In the genomic region with DNA sequence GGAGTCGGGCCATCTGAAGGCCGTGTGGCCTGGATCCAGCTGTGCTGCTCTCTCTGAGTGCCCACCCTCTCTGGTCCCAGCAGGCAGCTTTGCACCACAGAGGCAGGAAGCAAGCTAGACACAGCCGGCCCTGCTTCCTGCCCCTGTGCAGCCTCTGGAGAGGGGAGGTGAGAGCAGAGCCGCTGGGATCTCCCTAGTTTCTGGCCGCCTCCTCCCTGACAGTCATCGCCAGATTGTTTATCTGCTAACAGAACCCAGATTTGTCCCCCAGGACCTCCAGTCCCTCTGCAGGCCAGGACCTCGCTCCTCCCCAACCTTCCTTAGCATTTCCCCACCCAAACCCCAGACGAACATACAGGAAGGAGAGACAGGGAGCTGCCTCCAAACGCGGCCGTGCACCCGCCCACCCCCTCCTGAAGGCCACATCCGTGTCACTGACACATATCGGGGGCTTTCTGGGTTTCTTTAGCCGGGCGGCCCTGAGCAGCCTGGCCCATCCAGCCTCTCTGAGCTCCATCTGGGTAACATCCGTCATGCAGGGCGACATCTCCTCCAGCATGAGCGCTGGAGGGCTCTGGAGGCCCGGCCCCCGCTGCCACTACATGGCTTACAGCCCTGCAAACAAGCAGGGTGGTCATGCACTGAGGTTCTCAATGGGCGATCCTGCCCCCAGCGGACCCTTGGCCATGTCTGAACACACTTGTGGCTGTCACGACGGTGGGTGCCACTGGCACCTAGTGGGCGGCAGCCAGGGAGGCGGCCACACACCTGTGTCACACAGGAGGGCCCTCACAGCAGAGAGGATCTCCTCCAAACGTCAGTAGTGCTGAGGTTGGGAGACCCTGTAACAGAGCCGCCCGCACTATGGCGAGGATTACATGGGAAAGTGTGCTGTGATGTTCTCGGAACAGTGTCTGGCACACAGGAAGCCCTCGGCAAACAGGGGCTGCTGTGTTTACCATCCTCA, we compare ENCODE assay signal across 7 cellular contexts. TPM values are rescaled to one million over a fixed set of nuclear protein-coding genes. Genes with fewer than 3 reads are reported as not detected.
DNase-seq lines count a peak whose midpoint lies in the region; ATAC-seq, FAIRE-seq and TF ChIP-seq lines count a peak whose summit lies in the region.

No MANE protein-coding gene starts in this region.

- peak overlapping the region; percentile 99 for H3K27ac Mint-ChIP-seq in activated CD4-positive, alpha-beta T cell treated with anti-CD3 and anti-CD28 coated beads, Interleukin-2, amount 10 ng/mL, durations not matched to agents 24 days and 14 days
- peak overlapping the region; percentile 99 to 100 (median 99) for H3K27ac Mint-ChIP-seq in naive thymus-derived CD4-positive, alpha-beta T cell

- no TSS peak for BruUV-seq in A673 (replicated peaks; lab: Mats Ljungman, UMichigan)

- H3K9me3 ChIP-seq in naive thymus-derived CD4-positive, alpha-beta T cell (ENCODE audit: control insufficient read depth in 2 of 3, low read length in 3 of 3) = no peaks in the 10 kb centered on the region
- H3K9me3 ChIP-seq in A673 (ENCODE audit: low read depth, low read length, poor library complexity, severe bottlenecking) = no peaks in the 10 kb centered on the region

- POLR2A ChIA-PET in naive thymus-derived CD4-positive, alpha-beta T cell (lab: Charles Lee) = interaction anchor here (1.0 to 18.3 kb wide), 7 partner anchors 9 to 31 kb away, joined by 3 to 448 read pairs (median 12); no protein-coding TSS in a partner anchor
- POLR2A ChIA-PET in A673 (lab: Charles Lee; ENCODE audit: low non-redundant PET) = no interaction called here

- H3K27me3 Mint-ChIP-seq in activated CD4-positive, alpha-beta T cell treated with anti-CD3 and anti-CD28 coated beads, Interleukin-2, amount 10 ng/mL, durations not matched to agents 24 days and 14 days = no peaks in the 10 kb centered on the region
- no peaks in the 10 kb centered on the region for H3K27me3 Mint-ChIP-seq in naive thymus-derived CD4-positive, alpha-beta T cell

- FAIRE-seq in urothelium cell line (lab: Jason Lieb, UNC) = no peak

- H3K36me3 ChIP-seq in naive thymus-derived CD4-positive, alpha-beta T cell (ENCODE audit: control insufficient read depth in 2 of 3, insufficient read depth in 3 of 3, low read length in 3 of 3) = no peaks in the 10 kb centered on the region
- H3K36me3 ChIP-seq in A673 (ENCODE audit: insufficient read depth, low read length, poor library complexity, severe bottlenecking) = no peaks in the 10 kb centered on the region

- H3K9me3 Mint-ChIP-seq in activated CD4-positive, alpha-beta T cell treated with anti-CD3 and anti-CD28 coated beads, Interleukin-2, amount 10 ng/mL, durations not matched to agents 24 days and 14 days = no peaks in the 10 kb centered on the region
- peaks cover 0 to 3% (median 0%) of the 10 kb centered on the region in 11 donors for H3K9me3 Mint-ChIP-seq in naive thymus-derived CD4-positive, alpha-beta T cell

- ATAC-seq in naive thymus-derived CD4-positive, alpha-beta T cell = peak; percentile 88

- peak; percentile 88 for DNase-seq in activated CD4-positive, alpha-beta T cell treated with anti-CD3 and anti-CD28 coated beads, Interleukin-2, amount 10 ng/mL, durations not matched to agents 24 days and 14 days
- DNase-seq in cardiac fibroblast (ENCODE audit: low read depth in 2 of 2) (peak; percentile 56 to 61), urothelium cell line (ENCODE audit: low spot score) (peak; percentile 27), COLO829 (ENCODE audit: low spot score) (no peak), A673 (ENCODE audit: low spot score) (no peak), NCI-H69 (lab: John Stamatoyannopoulos, UW) (no peak)
- peak; percentile 47 to 89 (median 83) for DNase-seq in naive thymus-derived CD4-positive, alpha-beta T cell

- H3K4me3 ChIP-seq in cardiac fibroblast (replicated peaks in 1 of 2; ENCODE audit: low read depth in 2 of 2, low read length in 2 of 2) (no peak overlapping the region), A673 (ENCODE audit: low read depth, low read length, poor library complexity, severe bottlenecking) (no peak overlapping the region)
- peak overlapping the region; percentile 28 for H3K4me3 ChIP-seq in naive thymus-derived CD4-positive, alpha-beta T cell (ENCODE audit: low read length)

- TF ChIP-seq CTCF in cardiac fibroblast (IDR thresholded peaks at IDR 0.05; ENCODE audit: low read depth, low read length) (peak; percentile 4), A673 (conservative IDR thresholded peaks at IDR 0.05; ENCODE audit: low read depth, low read length) (no peak)

- no peaks in the 10 kb centered on the region for H3K36me3 Mint-ChIP-seq in activated CD4-positive, alpha-beta T cell treated with anti-CD3 and anti-CD28 coated beads, Interleukin-2, amount 10 ng/mL, durations not matched to agents 24 days and 14 days (ENCODE audit: low read depth)
- peaks cover 0 to 4% (median 0%) of the 10 kb centered on the region in 5 donors for H3K36me3 Mint-ChIP-seq in naive thymus-derived CD4-positive, alpha-beta T cell

- H3K27ac ChIP-seq in naive thymus-derived CD4-positive, alpha-beta T cell (ENCODE audit: low read depth, low read length) = peak overlapping the region; percentile 95
- no peak overlapping the region for H3K27ac ChIP-seq in A673 (ENCODE audit: low read depth, low read length, poor library complexity, severe bottlenecking)

- H3K4me1 Mint-ChIP-seq in activated CD4-positive, alpha-beta T cell treated with anti-CD3 and anti-CD28 coated beads, Interleukin-2, amount 10 ng/mL, durations not matched to agents 24 days and 14 days = peaks cover 20% of the 10 kb centered on the region
- H3K4me1 Mint-ChIP-seq in naive thymus-derived CD4-positive, alpha-beta T cell = peaks cover 12 to 59% (median 37%) of the 10 kb centered on the region in 7 donors

- CTCF ChIA-PET in naive thymus-derived CD4-positive, alpha-beta T cell (lab: Charles Lee) = interaction anchor here (0.8 to 4.6 kb wide), 10 partner anchors 8 to 102 kb away, joined by 3 to 29 read pairs (median 3); no protein-coding TSS in a partner anchor
- CTCF ChIA-PET in A673 (lab: Charles Lee) = no interaction called here

- H3K4me3 Mint-ChIP-seq in activated CD4-positive, alpha-beta T cell treated with anti-CD3 and anti-CD28 coated beads, Interleukin-2, amount 10 ng/mL, durations not matched to agents 24 days and 14 days = peak overlapping the region; percentile 82
- H3K4me3 Mint-ChIP-seq in naive thymus-derived CD4-positive, alpha-beta T cell = peak overlapping the region; percentile 73 to 93 (median 88)

- intact Hi-C loops in activated CD4-positive, alpha-beta T cell treated with anti-CD3 and anti-CD28 coated beads, Interleukin-2, amount 10 ng/mL, durations not matched to agents 24 days and 14 days (cut with micrococcal nuclease) = no loop called here
- intact Hi-C loops in naive thymus-derived CD4-positive, alpha-beta T cell (cut with micrococcal nuclease) = loop anchor here (1.0 to 2.0 kb wide), 2 partner anchors 17 to 19 kb away; no protein-coding TSS in a partner anchor
- intact Hi-C loops in A673 (cut with micrococcal nuclease; ENCODE audit: unreplicated experiment) = no loop called here

- no peaks in the 10 kb centered on the region for H3K27me3 ChIP-seq in naive thymus-derived CD4-positive, alpha-beta T cell (ENCODE audit: control insufficient read depth in 2 of 2, insufficient read depth in 2 of 2, low read length in 2 of 2)
- H3K27me3 ChIP-seq in A673 (replicated peaks; ENCODE audit: insufficient read depth, low read depth, low read length, poor library complexity) = no peaks in the 10 kb centered on the region

- peaks cover 28 to 44% of the 10 kb centered on the region in 2 donors for H3K4me1 ChIP-seq in naive thymus-derived CD4-positive, alpha-beta T cell (ENCODE audit: control insufficient read depth in 2 of 2, insufficient read depth in 2 of 2, low read length in 2 of 2)
- H3K4me1 ChIP-seq in A673 (ENCODE audit: insufficient read depth, low read length, poor library complexity, severe bottlenecking) = no peaks in the 10 kb centered on the region

RNA-seq across cellular contexts. Expression of gene DBH, which starts 47.6 kb away (rescaled TPM):
- not detected in 2 replicates for total RNA-seq in activated CD4-positive, alpha-beta T cell treated with anti-CD3 and anti-CD28 coated beads, Interleukin-2, amount 10 ng/mL, durations not matched to agents 24 days and 14 days
- total RNA-seq in naive thymus-derived CD4-positive, alpha-beta T cell = 1 to 10 TPM in 1 of 5 experiments, under 1 TPM in 3, not detected in 1; 0.08 to 1.2 (median 0.14) TPM
- under 1 TPM; 0.14 to 0.38 TPM for polyA plus RNA-seq in naive thymus-derived CD4-positive, alpha-beta T cell
- total RNA-seq in A673 (2021) = not detected in 2 replicates

RNA-seq across cellular contexts. Expression of gene SARDH, which starts 54.4 kb away (rescaled TPM):
- total RNA-seq in activated CD4-positive, alpha-beta T cell treated with anti-CD3 and anti-CD28 coated beads, Interleukin-2, amount 10 ng/mL, durations not matched to agents 24 days and 14 days = 0.54 and 0.68 TPM in 2 replicates
- total RNA-seq in naive thymus-derived CD4-positive, alpha-beta T cell = 10 to 100 TPM in 3 of 5 experiments, 1 to 10 TPM in 1, under 1 TPM in 1; 0.73 to 27.2 (median 16.5) TPM
- 10 to 100 TPM; 10.2 to 11.0 TPM for polyA plus RNA-seq in naive thymus-derived CD4-positive, alpha-beta T cell
- 0.37 and 1.0 TPM in 2 replicates for total RNA-seq in A673 (2021)

Comparison
In these comparisons a context has a peak if more than half of its experiments do, and no peak if none do; other contexts are left out.
1. DNase-seq: peak in activated CD4-positive, alpha-beta T cell treated with anti-CD3 and anti-CD28 coated beads, Interleukin-2, amount 10 ng/mL, durations not matched to agents 24 days and 14 days (single experiment), cardiac fibroblast (2 of 2), naive thymus-derived CD4-positive, alpha-beta T cell (9 of 9) and urothelium cell line (single experiment); none in COLO829 (single experiment), A673 (single experiment) and NCI-H69 (single experiment).
2. intact Hi-C loops: an anchor here in naive thymus-derived CD4-positive, alpha-beta T cell (1.0 to 2.0 kb wide); none called in activated CD4-positive, alpha-beta T cell treated with anti-CD3 and anti-CD28 coated beads, Interleukin-2, amount 10 ng/mL, durations not matched to agents 24 days and 14 days and A673.